In the genomic region with DNA sequence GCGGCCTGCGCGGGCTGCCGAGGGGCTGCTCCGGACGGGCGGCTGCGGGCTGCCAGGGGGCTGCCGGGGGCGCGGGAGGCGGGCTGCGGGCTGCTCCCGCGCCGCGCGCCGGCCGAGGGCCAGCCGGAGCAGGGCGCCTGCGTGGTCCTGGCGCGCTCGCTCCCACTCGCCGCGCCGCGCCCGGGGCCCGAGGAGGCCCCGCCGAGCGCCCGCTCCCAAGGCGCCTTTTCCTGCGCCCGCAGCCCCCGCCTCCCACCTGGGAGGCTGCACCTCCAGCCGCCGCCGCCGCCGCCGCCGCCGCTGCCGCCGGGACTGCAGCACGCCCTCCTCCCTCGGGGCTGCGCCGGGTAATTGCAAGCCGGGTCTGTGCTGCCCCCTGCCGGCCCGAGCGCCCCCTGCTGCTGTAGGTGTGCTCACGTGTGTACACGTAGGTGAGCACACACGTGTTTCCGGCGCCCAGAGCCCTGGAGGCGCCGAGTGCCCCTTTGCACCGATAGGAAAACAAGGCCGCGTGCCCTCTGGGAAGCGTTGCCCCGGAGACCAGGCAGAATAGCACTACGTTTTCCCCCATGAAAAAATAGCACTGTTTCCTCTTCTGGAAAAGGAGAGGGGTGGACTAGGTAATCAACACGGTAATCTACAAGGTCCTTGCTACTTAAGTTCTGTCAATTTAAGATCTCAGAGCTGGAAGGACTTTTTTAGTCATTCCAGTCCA, we compare ENCODE assay signal across 8 cellular contexts. TPM values are rescaled to one million over a fixed set of nuclear protein-coding genes. Genes with fewer than 3 reads are reported as not detected.
DNase-seq lines count a peak whose midpoint lies in the region; ATAC-seq, FAIRE-seq and TF ChIP-seq lines count a peak whose summit lies in the region.

EPB41L4B (minus strand) TSS at position 326 of the 715 bp plus-strand sequence. CDS start 613 bp downstream, outside the sequence.

- 0% methylated on average over 8 to 72 of the region's 73 CpGs; no CpG with 5 or more reads in 1 of the 4 donors for WGBS in adrenal gland, 4 donors
- 0 to 1% (median 1%) methylated on average over 26 to 73 of the region's 73 CpGs for WGBS in psoas muscle, 3 donors

- peak; percentile 81 for TF ChIP-seq CTCF in GM12873 (IDR thresholded peaks at IDR 0.05; ENCODE audit: insufficient read depth, low read depth, low read length, missing control alignments)
- TF ChIP-seq CTCF in adrenal gland (IDR thresholded peaks at IDR 0.05) = peak; percentile 81 to 99 (median 94)
- peak; percentile 97 for TF ChIP-seq CTCF in psoas muscle (IDR thresholded peaks at IDR 0.05)

- ATAC-seq in HG02678 (IDR thresholded peaks at IDR 0.05; ENCODE audit: unreplicated experiment) = peak; percentile 97
- ATAC-seq in left ventricle myocardium superior = peak; percentile 83
- peak; percentile 91 to 94 (median 94) for ATAC-seq in psoas muscle

- intact Hi-C loops in adrenal gland (cut with DNase I) = loop anchor here (5.0 to 10.0 kb wide), 2 partner anchors 126 to 129 kb away; no protein-coding TSS in a partner anchor
- intact Hi-C loops in left ventricle myocardium superior (cut with micrococcal nuclease) = no loop called here
- intact Hi-C loops in psoas muscle (cut with DNase I) = no loop called here

- H3K27me3 ChIP-seq in adrenal gland = no peaks in the 10 kb centered on the region
- peaks cover 0 to 17% (median 1%) of the 10 kb centered on the region in 3 donors for H3K27me3 ChIP-seq in psoas muscle (ENCODE audit: insufficient read depth in 3 of 3, low read length in 2 of 3)

- H3K4me3 ChIP-seq in adrenal gland = peak within 1 kb of the TSS in 2 of 4 donors; percentile 22 to 69
- peak within 1 kb of the TSS; percentile 58 for H3K4me3 ChIP-seq in psoas muscle

- H3K36me3 ChIP-seq in adrenal gland (replicated peaks in 1 of 2) (no peaks in the 10 kb centered on the region), psoas muscle (ENCODE audit: insufficient read depth in 1 of 2, low read depth in 1 of 2) (no peaks in the 10 kb centered on the region)

- DNase-seq in NCI-H128 (lab: John Stamatoyannopoulos, UW; ENCODE audit: unreplicated experiment) (peak; percentile 79), T-helper 1 cell (peak; percentile 59 to 84 (median 79)), adrenal gland (peak; percentile 85 to 96 (median 92)), left ventricle myocardium superior (peak; percentile 92), psoas muscle (peak; percentile 86 to 93), urothelium cell line (ENCODE audit: low spot score) (peak; percentile 89)

- H3K9me3 ChIP-seq in adrenal gland (replicated peaks in 1 of 3) = no peaks in the 10 kb centered on the region
- H3K9me3 ChIP-seq in psoas muscle = no peaks in the 10 kb centered on the region

- H3K27ac ChIP-seq in adrenal gland = peak within 1 kb of the TSS in 2 of 5 donors; percentile 40 to 49
- no peak within 1 kb of the TSS for H3K27ac ChIP-seq in psoas muscle

- peak; percentile 82 for FAIRE-seq in urothelium cell line (lab: Jason Lieb, UNC)

- H3K4me1 ChIP-seq in adrenal gland (replicated peaks in 1 of 2) (peaks cover 0 to 34% of the 10 kb centered on the region in 2 donors), psoas muscle (no peaks in the 10 kb centered on the region)

- peak; percentile 20 to 34 for TF ChIP-seq POLR2A in adrenal gland (IDR thresholded peaks at IDR 0.05)

RNA-seq across cellular contexts. Expression of gene EPB41L4B, which starts in this region (rescaled TPM):
- 10 to 100 TPM; 13.4 to 26.7 (median 18.7) TPM for total RNA-seq in adrenal gland
- 10 to 100 TPM in 1 of 3 donors, 1 to 10 TPM in 2; 7.4 to 37.2 (median 9.2) TPM for polyA plus RNA-seq in adrenal gland
- 8.9 TPM for total RNA-seq in left ventricle myocardium superior
- total RNA-seq in psoas muscle = 1 to 10 TPM in 3 of 4 donors, under 1 TPM in 1; 0.54 to 4.6 (median 1.7) TPM
- polyA plus RNA-seq in psoas muscle = 1 to 10 TPM in 2 of 3 donors, under 1 TPM in 1; 0.33 to 2.6 (median 1.8) TPM

Comparison
In these comparisons a context has a peak if more than half of its experiments do, and no peak if none do; other contexts are left out.
1. intact Hi-C loops: an anchor here in adrenal gland (5.0 to 10.0 kb wide); none called in left ventricle myocardium superior and psoas muscle.